ENCODE assay signal across 8 cellular contexts in the genomic region with DNA sequence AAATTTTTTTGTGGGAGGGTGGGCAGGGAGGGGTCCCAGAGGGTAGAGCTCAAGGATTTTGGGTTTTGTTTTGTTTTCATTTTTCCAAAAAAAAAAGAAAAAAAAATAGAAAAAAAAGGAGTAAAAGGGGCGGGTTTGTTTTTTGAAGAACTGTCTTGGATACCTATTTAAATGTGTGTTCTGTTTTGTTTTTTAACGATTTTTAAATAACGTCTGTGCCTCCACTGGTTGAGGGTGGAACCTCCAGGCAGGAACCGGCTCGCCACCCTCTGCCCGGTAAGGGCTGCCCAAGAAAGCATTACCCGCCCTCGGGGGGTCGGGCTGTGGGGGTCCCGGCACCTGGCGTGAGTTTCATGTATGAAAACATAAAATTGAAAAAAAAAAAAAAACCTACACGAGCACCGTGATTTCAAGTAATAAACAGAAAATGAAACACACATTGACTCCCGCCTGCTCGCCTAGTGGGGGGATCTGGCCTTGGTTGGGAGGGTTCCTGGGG. TPM values are rescaled to one million over a fixed set of nuclear protein-coding genes. Genes with fewer than 3 reads are reported as not detected.
DNase-seq lines count a peak whose midpoint lies in the region; ATAC-seq and TF ChIP-seq lines count a peak whose summit lies in the region.

No MANE protein-coding gene starts in this region.

- no peak overlapping the region for H3K9ac ChIP-seq in liver (ENCODE audit: low read depth in 1 of 2, low read length in 2 of 2)

- peaks cover 58% of the 10 kb centered on the region for H3K4me1 Mint-ChIP-seq in activated T-cell treated with anti-CD3 and anti-CD28 coated beads, Interleukin-2, amount 50 U/mL, for 4 hours (ENCODE audit: low read depth)
- peaks cover 9% of the 10 kb centered on the region for H3K4me1 Mint-ChIP-seq in activated T-helper 17 cell treated with anti-CD3 and anti-CD28 coated beads, Interleukin-2, amount 50 U/mL, for 72 hours

- peak; percentile 0 to 1 for ATAC-seq in activated T-cell treated with anti-CD3 and anti-CD28 coated beads, Interleukin-2, amount 50 U/mL, for 4 hours
- no peak for ATAC-seq in activated T-helper 17 cell treated with anti-CD3 and anti-CD28 coated beads, Interleukin-2, amount 50 U/mL, for 72 hours (replicated peaks)
- ATAC-seq in HG03097 (IDR thresholded peaks at IDR 0.05; ENCODE audit: low FRiP score, unreplicated experiment): no peak

- intact Hi-C loops in thyroid gland (cut with DNase I): no loop called here

- WGBS in liver: 35% methylated on average over 15 of the region's 15 CpGs
- 55 to 59% methylated on average over 15 of the region's 15 CpGs for WGBS in thyroid gland, 2 donors

- H3K4me3 ChIP-seq in liver (ENCODE audit: low read depth in 1 of 3, low read length in 3 of 3) (peak overlapping the region in 1 of 3 donors; percentile 4), thyroid gland (replicated peaks in 1 of 3) (no peak overlapping the region)

- no peaks in the 10 kb centered on the region for H3K27me3 Mint-ChIP-seq in activated T-cell treated with anti-CD3 and anti-CD28 coated beads, Interleukin-2, amount 50 U/mL, for 4 hours (ENCODE audit: low read depth)
- H3K27me3 Mint-ChIP-seq in activated T-helper 17 cell treated with anti-CD3 and anti-CD28 coated beads, Interleukin-2, amount 50 U/mL, for 72 hours: no peaks in the 10 kb centered on the region

- no peak for TF ChIP-seq RAD21 in liver (IDR thresholded peaks at IDR 0.05)

- H3K9me3 ChIP-seq in liver (ENCODE audit: control insufficient read depth in 4 of 4, low read length in 3 of 4) (no peaks in the 10 kb centered on the region), thyroid gland (no peaks in the 10 kb centered on the region)

- peak overlapping the region; percentile 95 for H3K27ac Mint-ChIP-seq in activated T-helper 17 cell treated with anti-CD3 and anti-CD28 coated beads, Interleukin-2, amount 50 U/mL, for 72 hours

- TF ChIP-seq CTCF in liver (IDR thresholded peaks at IDR 0.05; ENCODE audit: low read depth, low read length, missing input control) (no peak), thyroid gland (IDR thresholded peaks at IDR 0.05) (no peak)

- H3K27me3 ChIP-seq in liver (ENCODE audit: control insufficient read depth in 4 of 4, insufficient read depth in 4 of 4, low read length in 3 of 4) (no peaks in the 10 kb centered on the region), thyroid gland (no peaks in the 10 kb centered on the region)

- TF ChIP-seq POLR2A in thyroid gland (IDR thresholded peaks at IDR 0.05): no peak

- H3K27ac ChIP-seq in liver (ENCODE audit: low read depth in 1 of 2, low read length in 2 of 2): peak overlapping the region; percentile 82 to 97
- H3K27ac ChIP-seq in thyroid gland: peak overlapping the region; percentile 26 to 97 (median 96)

- H3K36me3 ChIP-seq in liver (ENCODE audit: control insufficient read depth in 4 of 4, insufficient read depth in 3 of 4, low read depth in 1 of 4, low read length in 3 of 4): peaks cover 19 to 30% (median 21%) of the 10 kb centered on the region in 4 donors
- H3K36me3 ChIP-seq in thyroid gland: peaks cover 40 to 51% of the 10 kb centered on the region in 2 donors

- peaks cover 15% of the 10 kb centered on the region for H3K36me3 Mint-ChIP-seq in activated T-cell treated with anti-CD3 and anti-CD28 coated beads, Interleukin-2, amount 50 U/mL, for 4 hours (ENCODE audit: insufficient read depth)
- peaks cover 63% of the 10 kb centered on the region for H3K36me3 Mint-ChIP-seq in activated T-helper 17 cell treated with anti-CD3 and anti-CD28 coated beads, Interleukin-2, amount 50 U/mL, for 72 hours (ENCODE audit: low read depth)

- H3K9me3 Mint-ChIP-seq in activated T-cell treated with anti-CD3 and anti-CD28 coated beads, Interleukin-2, amount 50 U/mL, for 4 hours: no peaks in the 10 kb centered on the region
- no peaks in the 10 kb centered on the region for H3K9me3 Mint-ChIP-seq in activated T-helper 17 cell treated with anti-CD3 and anti-CD28 coated beads, Interleukin-2, amount 50 U/mL, for 72 hours

- peak overlapping the region; percentile 84 for H3K4me3 Mint-ChIP-seq in activated T-cell treated with anti-CD3 and anti-CD28 coated beads, Interleukin-2, amount 50 U/mL, for 4 hours
- H3K4me3 Mint-ChIP-seq in activated T-helper 17 cell treated with anti-CD3 and anti-CD28 coated beads, Interleukin-2, amount 50 U/mL, for 72 hours: peak overlapping the region; percentile 93

- peaks cover 31 to 80% (median 61%) of the 10 kb centered on the region in 4 donors for H3K4me1 ChIP-seq in liver (ENCODE audit: control insufficient read depth in 4 of 4, insufficient read depth in 4 of 4, low read length in 3 of 4)
- peaks cover 37 to 85% of the 10 kb centered on the region in 2 donors for H3K4me1 ChIP-seq in thyroid gland

- DNase-seq in activated T-cell treated with anti-CD3 and anti-CD28 coated beads, Interleukin-2, amount 50 U/mL, for 4 hours: no peak
- no peak for DNase-seq in activated T-cell treated with anti-CD3 and anti-CD28 coated beads, Interleukin-2, amount 50 U/mL, for 1 hour
- DNase-seq in thyroid gland: no peak
- DNase-seq in KG1 (lab: John Stamatoyannopoulos, UW): no peak
- no peak for DNase-seq in hippocampal formation (lab: John Stamatoyannopoulos, UW)

TF ChIP-seq in liver, 16 proteins besides CTCF, POLR2A, EP300 and RAD21:
- TF ChIP-seq EGR1 (IDR thresholded peaks at IDR 0.05; ENCODE audit: low read depth in 2 of 2) (no peak), RXRA (IDR thresholded peaks at IDR 0.05) (no peak)
- TF ChIP-seq, protein P1, sequence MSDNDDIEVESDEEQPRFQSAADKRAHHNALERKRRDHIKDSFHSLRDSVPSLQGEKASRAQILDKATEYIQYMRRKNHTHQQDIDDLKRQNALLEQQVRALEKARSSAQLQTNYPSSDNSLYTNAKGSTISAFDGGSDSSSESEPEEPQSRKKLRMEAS (IDR thresholded peaks at IDR 0.05): no peak
- TF ChIP-seq, protein P2, sequence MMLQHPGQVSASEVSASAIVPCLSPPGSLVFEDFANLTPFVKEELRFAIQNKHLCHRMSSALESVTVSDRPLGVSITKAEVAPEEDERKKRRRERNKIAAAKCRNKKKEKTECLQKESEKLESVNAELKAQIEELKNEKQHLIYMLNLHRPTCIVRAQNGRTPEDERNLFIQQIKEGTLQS (IDR thresholded peaks at IDR 0.05): no peak

RNA-seq across cellular contexts. Expression of a gene that starts 10.4 kb away (rescaled TPM):
- total RNA-seq in activated T-cell treated with anti-CD3 and anti-CD28 coated beads, Interleukin-2, amount 50 U/mL, for 4 hours: 10 to 100 TPM; 63.2 to 70.0 (median 68.7) TPM
- 10 to 100 TPM; 51.4 to 56.8 TPM for total RNA-seq in activated T-helper 17 cell treated with anti-CD3 and anti-CD28 coated beads, Interleukin-2, amount 50 U/mL, for 72 hours
- total RNA-seq in liver (10 to 100 TPM in 1 of 2 donors, 1 to 10 TPM in 1; 9.1 to 22.9 TPM), thyroid gland (10 to 100 TPM; 16.2 to 89.2 (median 17.9) TPM)
- 10 to 100 TPM in 1 of 2 donors, 1 to 10 TPM in 1; 2.9 to 14.6 TPM for polyA plus RNA-seq in liver

RNA-seq across cellular contexts. Expression of a gene that starts 10.4 kb away (rescaled TPM):
- 100 to 1,000 TPM; 269 to 294 (median 285) TPM for total RNA-seq in activated T-cell treated with anti-CD3 and anti-CD28 coated beads, Interleukin-2, amount 50 U/mL, for 4 hours
- total RNA-seq in activated T-helper 17 cell treated with anti-CD3 and anti-CD28 coated beads, Interleukin-2, amount 50 U/mL, for 72 hours: 100 to 1,000 TPM; 150 to 172 TPM
- 100 to 1,000 TPM in 1 of 2 donors, 10 to 100 TPM in 1; 80.5 to 135 TPM for total RNA-seq in liver
- 100 to 1,000 TPM in 1 of 2 donors, 10 to 100 TPM in 1; 41.1 to 113 TPM for polyA plus RNA-seq in liver
- 1,000 to 10,000 TPM in 2 of 4 donors, 100 to 1,000 TPM in 2; 679 to 1,194 (median 893) TPM for total RNA-seq in thyroid gland

RNA-seq across cellular contexts. Expression of a gene that starts 16.6 kb away (rescaled TPM):
- 100 to 1,000 TPM; 189 to 199 (median 194) TPM for total RNA-seq in activated T-cell treated with anti-CD3 and anti-CD28 coated beads, Interleukin-2, amount 50 U/mL, for 4 hours
- 10 to 100 TPM; 52.9 to 85.9 TPM for total RNA-seq in activated T-helper 17 cell treated with anti-CD3 and anti-CD28 coated beads, Interleukin-2, amount 50 U/mL, for 72 hours
- total RNA-seq in liver (10 to 100 TPM; 14.6 to 15.7 TPM), thyroid gland (100 to 1,000 TPM in 1 of 4 donors, 10 to 100 TPM in 3; 50.8 to 114 (median 64.6) TPM)
- 10 to 100 TPM; 51.9 to 79.8 TPM for polyA plus RNA-seq in liver

RNA-seq across cellular contexts. Expression of a gene that starts 17.2 kb away (rescaled TPM):
- 100 to 1,000 TPM; 259 to 434 (median 312) TPM for total RNA-seq in activated T-cell treated with anti-CD3 and anti-CD28 coated beads, Interleukin-2, amount 50 U/mL, for 4 hours
- 100 to 1,000 TPM; 148 to 210 TPM for total RNA-seq in activated T-helper 17 cell treated with anti-CD3 and anti-CD28 coated beads, Interleukin-2, amount 50 U/mL, for 72 hours
- total RNA-seq in liver (10 to 100 TPM; 20.2 to 44.5 TPM), thyroid gland (100 to 1,000 TPM in 1 of 4 donors, 10 to 100 TPM in 3; 39.2 to 182 (median 83.0) TPM)
- 100 to 1,000 TPM; 246 to 315 TPM for polyA plus RNA-seq in liver

RNA-seq across cellular contexts. Expression of a gene that starts 21.0 kb away (rescaled TPM):
- 1 to 10 TPM in 2 of 3 donors, under 1 TPM in 1; 0.63 to 1.4 (median 1.1) TPM for total RNA-seq in activated T-cell treated with anti-CD3 and anti-CD28 coated beads, Interleukin-2, amount 50 U/mL, for 4 hours
- total RNA-seq in activated T-helper 17 cell treated with anti-CD3 and anti-CD28 coated beads, Interleukin-2, amount 50 U/mL, for 72 hours: 1 to 10 TPM in 1 of 2 donors, under 1 TPM in 1; 0.77 to 1.4 TPM
- total RNA-seq in liver (under 1 TPM; 0.05 to 0.25 TPM), thyroid gland (1 to 10 TPM in 3 of 4 donors, under 1 TPM in 1; 0.73 to 3.2 (median 1.5) TPM)
- under 1 TPM in 1 of 2 donors, not detected in 1; 0.06 TPM for polyA plus RNA-seq in liver

Comparison
In these comparisons a context has a peak if more than half of its experiments do, and no peak if none do; other contexts are left out.
1. ATAC-seq: peak in activated T-cell treated with anti-CD3 and anti-CD28 coated beads, Interleukin-2, amount 50 U/mL, for 4 hours (2 of 2); none in activated T-helper 17 cell treated with anti-CD3 and anti-CD28 coated beads, Interleukin-2, amount 50 U/mL, for 72 hours (single experiment) and HG03097 (single experiment).